ENCODE assay signal across 24 cellular contexts in genomic region chr7:128728608-128729007, GRCh38. TPM values are rescaled to one million over a fixed set of nuclear protein-coding genes. Genes with fewer than 3 reads are reported as not detected.
DNase-seq lines count a peak whose midpoint lies in the region; ATAC-seq, FAIRE-seq and TF ChIP-seq lines count a peak whose summit lies in the region.
"Had no signal": no experiment of that assay in that cellular context is flagged by ENCODE, and none has a peak within 500 bp of the region (broad histone marks: within the 10 kb centered on the region; RNA-seq: fewer than 3 reads in every experiment).

No MANE protein-coding gene starts in this region.

- no peak for TF ChIP-seq POLR2A in A549 (IDR thresholded peaks at IDR 0.05; ENCODE audit: low read length)

- no peak for TF ChIP-seq EP300 in A549 (IDR thresholded peaks at IDR 0.05)

- peaks cover 8% of the 10 kb centered on the region for H3K27me3 ChIP-seq in colonic mucosa

- H3K9ac ChIP-seq in colonic mucosa (ENCODE audit: low read depth in 2 of 2, low read length in 2 of 2), result no peak overlapping the region

- WGBS in A549 (ENCODE audit: missing lambda C conversion rate), result 44% methylated on average over 2 of the region's 2 CpGs

- in situ Hi-C loops in astrocyte of the cerebellum (cut with HindIII; ENCODE audit: low sequenced_read_pairs), result no loop called here

- H3K27ac ChIP-seq in A549, result no peak overlapping the region
- H3K27ac ChIP-seq in colonic mucosa, result no peak overlapping the region
- H3K27ac ChIP-seq: tibial artery had no signal

- TF ChIP-seq RAD21 in A549 (conservative IDR thresholded peaks at IDR 0.05 in 1 of 2, IDR thresholded peaks at IDR 0.05 in 1 of 2), result no peak

- POLR2A ChIA-PET in A549 (lab: Yijun Ruan, JAX), result no interaction called here

- no peak overlapping the region for H3K4me2 ChIP-seq in A549

- CTCF ChIA-PET in A549 (lab: Yijun Ruan, JAX), result interaction anchor here (0.9 kb wide), 1 partner anchor 9 kb away, joined by 3 read pairs; no protein-coding TSS in a partner anchor

- no peaks in the 10 kb centered on the region for H3K36me3 ChIP-seq in colonic mucosa
- H3K36me3 ChIP-seq: tibial artery had no signal

- intact Hi-C loops in colonic mucosa (cut with DNase I), result no loop called here

- H3K4me3 ChIP-seq in A549 (no peak overlapping the region), astrocyte of the cerebellum (ENCODE audit: low read depth, low read length) (no peak overlapping the region), fibroblast of villous mesenchyme (ENCODE audit: low read depth, low read length) (no peak overlapping the region), colonic mucosa (no peak overlapping the region)
- H3K4me3 ChIP-seq: tibial artery had no signal

- no peak for DNase-seq in A549 (ENCODE audit: low read depth in 1 of 2, low spot score in 1 of 2)
- peak; percentile 32 for DNase-seq in HCEC 1CT
- peak; percentile 70 for DNase-seq in astrocyte of the cerebellum (ENCODE audit: low read depth)
- peak; percentile 38 for DNase-seq in fibroblast of villous mesenchyme (ENCODE audit: low read depth)
- no peak for DNase-seq in colonic mucosa
- no peak for DNase-seq in RPMI8226
- no peak for DNase-seq in SHP77 treated with DMSO at 0.1 percent for 48 hours (lab: John Stamatoyannopoulos, UW)
- DNase-seq: activated CD8-positive, alpha-beta memory T cell treated with anti-CD3 and anti-CD28 coated beads for 24 hours; activated naive CD8-positive, alpha-beta T cell treated with anti-CD3 and anti-CD28 coated beads for 36 hours; CD4-positive, alpha-beta T cell; central memory CD4-positive, alpha-beta T cell; effector CD8-positive, alpha-beta T cell; GOT3; NCI-H187 treated with DMSO at 0.1 percent for 48 hours; NCI-H510A treated with DMSO at 0.1 percent for 48 hours; stimulated activated naive CD4-positive, alpha-beta T cell; T-helper 2 cell; tibial artery had no signal

- FAIRE-seq in A549 (lab: Jason Lieb, UNC), result no peak
- FAIRE-seq: frontal cortex, GM18507 had no signal

- ATAC-seq in A549 (no peak), GM21786 (IDR thresholded peaks at IDR 0.05; ENCODE audit: unreplicated experiment) (no peak)
- ATAC-seq: WTC11 had no signal

- H3K9me3 ChIP-seq in A549 (no peaks in the 10 kb centered on the region), colonic mucosa (no peaks in the 10 kb centered on the region)
- H3K9me3 ChIP-seq: tibial artery had no signal

- H3K4me1 ChIP-seq in A549 (no peaks in the 10 kb centered on the region), colonic mucosa (no peaks in the 10 kb centered on the region)
- H3K4me1 ChIP-seq: tibial artery had no signal

- no peak for TF ChIP-seq CTCF in A549 (IDR thresholded peaks at IDR 0.05)
- TF ChIP-seq CTCF in astrocyte of the cerebellum (IDR thresholded peaks at IDR 0.05; ENCODE audit: low read depth, low read length, missing control alignments), result no peak
- no peak for TF ChIP-seq CTCF in fibroblast of villous mesenchyme (IDR thresholded peaks at IDR 0.05; ENCODE audit: insufficient read depth, low read depth, low read length)
- no peak for TF ChIP-seq CTCF in colonic mucosa (IDR thresholded peaks at IDR 0.05)

TF ChIP-seq in A549, 52 proteins besides CTCF, POLR2A, EP300 and RAD21:
- TF ChIP-seq FOSL2 (IDR thresholded peaks at IDR 0.05), result no peak
- 0 out of 2 replicates have a peak, but pooled peaks have one; percentile 25 for TF ChIP-seq FOSL2 (CRISPR knock-in tag; IDR thresholded peaks at IDR 0.05)
- no peak for TF ChIP-seq HOXB13 (CRISPR knock-in tag; IDR thresholded peaks at IDR 0.05; ENCODE audit: low read depth)
- TF ChIP-seq MAZ (IDR thresholded peaks at IDR 0.05; ENCODE audit: borderline replicate concordance, low read depth, low read length), result no peak
- no peak for TF ChIP-seq POLR2AphosphoS2 (conservative IDR thresholded peaks at IDR 0.05; ENCODE audit: low read length)
- no peak for TF ChIP-seq ELK1 (IDR thresholded peaks at IDR 0.05; ENCODE audit: low read depth, low read length)
- TF ChIP-seq ZFP36 (IDR thresholded peaks at IDR 0.05; ENCODE audit: borderline replicate concordance, partially characterized antibody), result no peak

RNA-seq across cellular contexts. Expression of gene CALU, which starts 10.6 kb away (rescaled TPM):
- 182 and 233 TPM in 2 replicates for polyA plus RNA-seq in A549 (2011; rRNA removed)
- polyA plus RNA-seq in A549 (2012; cell fraction: cytosol; rRNA removed), result 43.8 and 44.0 TPM in 2 replicates
- 25.1 and 38.1 TPM in 2 replicates for polyA plus RNA-seq in A549 (2012; cell fraction: nucleus; rRNA removed)
- 186 to 198 TPM (median 192 TPM) in 3 replicates for polyA plus RNA-seq in A549 (2017; fragmentation: RNase III; extraction: RNeasy Plus Mini Kit Qiagen cat#74134 plus additional on column Dnase treatment)
- 53.6 and 71.7 TPM in 2 replicates for polyA minus RNA-seq in A549 (2011; rRNA and poly(A)+ RNA removed)
- total RNA-seq in fibroblast of villous mesenchyme, result 689 and 855 TPM in 2 replicates
- 10 to 100 TPM; 47.9 to 63.8 TPM for total RNA-seq in colonic mucosa

RNA-seq across cellular contexts. Expression of gene OPN1SW, which starts 47.0 kb away (rescaled TPM):
- polyA plus RNA-seq in A549 (2011; rRNA removed), result not detected in 2 replicates
- not detected in 2 replicates for polyA plus RNA-seq in A549 (2012; cell fraction: cytosol; rRNA removed)
- polyA plus RNA-seq in A549 (2012; cell fraction: nucleus; rRNA removed), result not detected in 2 replicates
- polyA plus RNA-seq in A549 (2017; fragmentation: RNase III; extraction: RNeasy Plus Mini Kit Qiagen cat#74134 plus additional on column Dnase treatment), result not detected in 3 replicates
- polyA minus RNA-seq in A549 (2011; rRNA and poly(A)+ RNA removed), result not detected in 2 replicates
- total RNA-seq in fibroblast of villous mesenchyme, result not detected in 2 replicates
- not detected for total RNA-seq in colonic mucosa
- total RNA-seq: A172; activated naive CD8-positive, alpha-beta T cell treated with anti-CD3 and anti-CD28 coated beads for 36 hours; CD4-positive, alpha-beta T cell; frontal cortex; mononuclear cell; WTC11 had no signal

RNA-seq across cellular contexts. Expression of gene GARIN1A, which starts 56.5 kb away (rescaled TPM):
- 0.37 and 0.46 TPM in 2 replicates for polyA plus RNA-seq in A549 (2011; rRNA removed)
- polyA plus RNA-seq in A549 (2012; cell fraction: cytosol; rRNA removed), result 0.13 and 0.19 TPM in 2 replicates
- 1.5 and 2.7 TPM in 2 replicates for polyA plus RNA-seq in A549 (2012; cell fraction: nucleus; rRNA removed)
- polyA plus RNA-seq in A549 (2017; fragmentation: RNase III; extraction: RNeasy Plus Mini Kit Qiagen cat#74134 plus additional on column Dnase treatment), result 0.30 to 0.49 TPM (median 0.43 TPM) in 3 replicates
- polyA minus RNA-seq in A549 (2011; rRNA and poly(A)+ RNA removed), result 0.19 and 0.33 TPM in 2 replicates
- 0.64 and 2.6 TPM in 2 replicates for total RNA-seq in fibroblast of villous mesenchyme
- total RNA-seq in colonic mucosa, result under 1 TPM; 0.85 to 0.89 TPM
- total RNA-seq: A172 had no signal

Comparison
In these comparisons a context has a peak if more than half of its experiments do, and no peak if none do; other contexts are left out.
1. DNase-seq: peak in HCEC 1CT (single experiment), astrocyte of the cerebellum (single experiment) and fibroblast of villous mesenchyme (single experiment); none in A549 (0 of 2), colonic mucosa (single experiment), RPMI8226 (single experiment) and SHP77 treated with DMSO at 0.1 percent for 48 hours (single experiment).
2. RNA of gene CALU, which starts 10.6 kb away (total RNA-seq): 689 to 855 TPM in fibroblast of villous mesenchyme; 47.9 to 63.8 TPM in colonic mucosa; every median in the first group is over 10 times any median in the second.